Comparison of ENCODE assay signal across 8 cellular contexts in the genomic region with DNA sequence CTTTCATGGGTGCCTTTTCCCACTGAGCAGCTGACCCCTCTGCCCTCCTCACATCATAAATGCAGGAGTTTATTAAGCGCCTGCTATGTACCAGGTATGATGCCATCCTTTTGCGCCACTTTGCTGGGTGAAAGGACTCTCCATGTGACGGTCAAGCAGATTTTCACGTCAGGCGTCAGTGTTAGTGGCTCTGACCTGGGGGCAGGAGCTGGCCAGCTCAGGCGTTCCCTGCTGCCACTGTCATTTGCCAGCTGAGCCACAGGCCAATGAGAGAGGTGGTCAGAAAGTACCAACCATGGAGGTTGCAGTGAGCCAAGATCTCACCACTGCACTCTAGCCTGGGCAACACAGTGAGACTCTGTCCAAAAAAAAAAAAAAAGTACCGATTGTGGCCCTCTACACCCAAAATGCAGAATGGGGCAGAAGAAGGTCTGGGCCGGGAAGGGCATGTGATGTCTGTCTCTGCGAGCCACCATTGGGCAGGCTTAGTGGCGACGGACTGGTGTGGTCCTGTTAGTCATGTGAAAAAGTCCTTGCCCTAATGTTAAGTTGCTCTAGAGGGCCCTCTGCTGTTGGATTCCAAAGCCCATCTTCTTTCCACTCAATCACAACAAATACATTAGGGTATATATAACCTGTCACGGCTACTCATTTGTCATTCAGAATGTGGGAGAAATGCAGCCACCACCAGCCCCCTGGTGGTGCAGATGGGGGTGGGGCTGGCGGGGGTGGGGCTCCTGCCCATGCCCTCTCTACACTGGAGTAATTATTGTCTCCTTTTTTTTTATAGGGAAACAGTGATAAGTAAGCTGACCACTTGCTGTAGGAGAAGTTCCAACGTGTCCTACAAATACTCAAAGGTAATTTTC. TPM values are rescaled to one million over a fixed set of nuclear protein-coding genes. Genes with fewer than 3 reads are reported as not detected.
DNase-seq lines count a peak whose midpoint lies in the region; ATAC-seq, FAIRE-seq and TF ChIP-seq lines count a peak whose summit lies in the region.

No MANE protein-coding gene starts in this region.

- H3K9ac ChIP-seq in endothelial cell of umbilical vein (replicated peaks; ENCODE audit: extremely low read depth, insufficient read depth, low read length) = no peak overlapping the region

- H2AFZ ChIP-seq in PC-9 (no peak overlapping the region), endothelial cell of umbilical vein (ENCODE audit: low read depth, low read length) (no peak overlapping the region)

- no peaks in the 10 kb centered on the region for H3F3A ChIP-seq in PC-9 (ENCODE audit: insufficient read depth, low read depth)

- peak; percentile 26 for ATAC-seq in sciatic nerve

- TF ChIP-seq POLR2A in endothelial cell of umbilical vein (IDR thresholded peaks at IDR 0.05; ENCODE audit: low read depth, low read length) = no peak

- H3K27ac ChIP-seq in C4-2B = no peak overlapping the region
- no peak overlapping the region for H3K27ac ChIP-seq in PC-9
- no peak overlapping the region for H3K27ac ChIP-seq in endothelial cell of umbilical vein (ENCODE audit: insufficient read depth, low read depth, low read length)
- no peak overlapping the region for H3K27ac ChIP-seq in effector memory CD4-positive, alpha-beta T cell (ENCODE audit: insufficient read depth, low read length, poor library complexity, severe bottlenecking)

- TF ChIP-seq CTCF in C4-2B (conservative IDR thresholded peaks at IDR 0.05) (peak; percentile 55), PC-9 (conservative IDR thresholded peaks at IDR 0.05) (peak; percentile 45; the same call in 1 of the 2 replicates), endothelial cell of umbilical vein (IDR thresholded peaks at IDR 0.05; ENCODE audit: extremely low read depth in 1 of 2, insufficient read depth in 1 of 2, low read depth in 1 of 2, low read length in 2 of 2) (peak; percentile 41 to 59)

- POLR2A ChIA-PET in PC-9 (lab: Charles Lee; ENCODE audit: unreplicated experiment) = no interaction called here
- POLR2A ChIA-PET in endothelial cell of umbilical vein (lab: Charles Lee) = no interaction called here

- peaks cover 7% of the 10 kb centered on the region; the same call in 1 of the 2 replicates for H3K36me3 ChIP-seq in PC-9 (ENCODE audit: low read depth)
- H3K36me3 ChIP-seq in endothelial cell of umbilical vein (ENCODE audit: control insufficient read depth in 2 of 2, extremely low read depth in 1 of 2, insufficient read depth in 2 of 2, low read length in 2 of 2) = peaks cover 0 to 5% of the 10 kb centered on the region in 2 experiments
- peaks cover 33% of the 10 kb centered on the region for H3K36me3 ChIP-seq in effector memory CD4-positive, alpha-beta T cell (ENCODE audit: control insufficient read depth, insufficient read depth, low read length)

- no TSS peak for BruUV-seq in PC-9 (replicated peaks; lab: Mats Ljungman, UMichigan)
- no TSS peak for BruUV-seq in endothelial cell of umbilical vein (replicated peaks; lab: Mats Ljungman, UMichigan)

- DNase-seq in GM18507 (ENCODE audit: extremely low spot score, insufficient read length, low read depth) (no peak), PC-9 (no peak), endothelial cell of umbilical vein (ENCODE audit: low read depth, low spot score) (peak; percentile 40), sciatic nerve (ENCODE audit: low spot score) (peak; percentile 45), GF-D8 (lab: John Stamatoyannopoulos, UW) (no peak), DMS153 (lab: John Stamatoyannopoulos, UW) (no peak)
- no peak for DNase-seq in effector memory CD4-positive, alpha-beta T cell

- dilution Hi-C loops in endothelial cell of umbilical vein (cut with MboI; ENCODE audit: extremely low pct_ligation_motif_present, low sequenced_read_pairs) = no loop called here

- H3K79me2 ChIP-seq in PC-9 (ENCODE audit: low read depth) (no peaks in the 10 kb centered on the region), endothelial cell of umbilical vein (ENCODE audit: control insufficient read depth, insufficient read depth, low read length) (no peaks in the 10 kb centered on the region)

- FAIRE-seq in GM18507 (lab: Jason Lieb, UNC) (peak; percentile 33), endothelial cell of umbilical vein (lab: Jason Lieb, UNC) (peak; percentile 79)

- H3K4me3 ChIP-seq in PC-9 (no peak overlapping the region), endothelial cell of umbilical vein (replicated peaks in 1 of 3; ENCODE audit: insufficient read depth in 1 of 3, low read depth in 1 of 3, low read length in 3 of 3) (no peak overlapping the region)
- no peak overlapping the region for H3K4me3 ChIP-seq in effector memory CD4-positive, alpha-beta T cell (ENCODE audit: insufficient read depth, low read depth, low read length, poor library complexity, severe bottlenecking)

- H3K27me3 ChIP-seq in PC-9 (ENCODE audit: insufficient read depth, low read depth) (no peaks in the 10 kb centered on the region), endothelial cell of umbilical vein (ENCODE audit: control insufficient read depth in 2 of 2, insufficient read depth in 2 of 2, low read length in 2 of 2) (no peaks in the 10 kb centered on the region)
- H3K27me3 ChIP-seq in effector memory CD4-positive, alpha-beta T cell (replicated peaks; ENCODE audit: control insufficient read depth, insufficient read depth, low read length, poor library complexity, severe bottlenecking) = no peaks in the 10 kb centered on the region

- no peaks in the 10 kb centered on the region for H4K20me1 ChIP-seq in PC-9 (ENCODE audit: insufficient read depth)
- H4K20me1 ChIP-seq in endothelial cell of umbilical vein (replicated peaks; ENCODE audit: control insufficient read depth, extremely low read depth, insufficient read depth, low read length) = no peaks in the 10 kb centered on the region

- intact Hi-C loops in PC-9 (cut with micrococcal nuclease; ENCODE audit: unreplicated experiment) = no loop called here
- intact Hi-C loops in endothelial cell of umbilical vein (cut with micrococcal nuclease) = loop anchor here (1.0 to 10.0 kb wide), 3 partner anchors 240 to 411 kb away; a partner anchor contains a TSS
- intact Hi-C loops in sciatic nerve (cut with DNase I) = no loop called here

- H3K9me1 ChIP-seq in endothelial cell of umbilical vein (replicated peaks; ENCODE audit: control insufficient read depth, extremely low read depth, insufficient read depth, low read length) = no peaks in the 10 kb centered on the region

- CTCF ChIA-PET in PC-9 (lab: Charles Lee) (no interaction called here), endothelial cell of umbilical vein (lab: Charles Lee) (interaction anchor here (0.6 to 7.0 kb wide), 4 partner anchors 10 to 470 kb away, joined by 3 to 53 read pairs (median 4); no protein-coding TSS in a partner anchor)

- H3K4me2 ChIP-seq in PC-9 = no peak overlapping the region
- no peak overlapping the region for H3K4me2 ChIP-seq in endothelial cell of umbilical vein (ENCODE audit: insufficient read depth, low read length)

- H3K4me1 ChIP-seq in PC-9 (replicated peaks; ENCODE audit: insufficient read depth) = no peaks in the 10 kb centered on the region
- H3K4me1 ChIP-seq in endothelial cell of umbilical vein (ENCODE audit: control insufficient read depth, extremely low read depth, insufficient read depth, low read length) = no peaks in the 10 kb centered on the region
- no peaks in the 10 kb centered on the region for H3K4me1 ChIP-seq in effector memory CD4-positive, alpha-beta T cell (ENCODE audit: control insufficient read depth, insufficient read depth, low read length, poor library complexity, severe bottlenecking)

- no peaks in the 10 kb centered on the region for H3K9me2 ChIP-seq in PC-9 (ENCODE audit: insufficient read depth)

- H3K9me3 ChIP-seq in PC-9 (ENCODE audit: insufficient read depth, low read depth) (no peaks in the 10 kb centered on the region), endothelial cell of umbilical vein (replicated peaks; ENCODE audit: control insufficient read depth, insufficient read depth, low read length) (no peaks in the 10 kb centered on the region)
- H3K9me3 ChIP-seq in effector memory CD4-positive, alpha-beta T cell (ENCODE audit: control insufficient read depth, low read length) = no peaks in the 10 kb centered on the region

TF ChIP-seq in endothelial cell of umbilical vein, 7 proteins besides CTCF, POLR2A, EP300 and RAD21:
- no peak for TF ChIP-seq GATA2 (IDR thresholded peaks at IDR 0.05; ENCODE audit: insufficient read depth, insufficient read length, low read depth, low read length)
- TF ChIP-seq, protein P1, sequence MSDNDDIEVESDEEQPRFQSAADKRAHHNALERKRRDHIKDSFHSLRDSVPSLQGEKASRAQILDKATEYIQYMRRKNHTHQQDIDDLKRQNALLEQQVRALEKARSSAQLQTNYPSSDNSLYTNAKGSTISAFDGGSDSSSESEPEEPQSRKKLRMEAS (IDR thresholded peaks at IDR 0.05; ENCODE audit: insufficient read depth, insufficient read length) = no peak
- TF ChIP-seq EZH2 (IDR thresholded peaks at IDR 0.05; ENCODE audit: borderline replicate concordance, low read depth, low read length, severe bottlenecking) = no peak
- no peak for TF ChIP-seq POLR2AphosphoS5 (IDR thresholded peaks at IDR 0.05; ENCODE audit: insufficient read depth, low read depth, low read length)
- no peak for TF ChIP-seq FOS (IDR thresholded peaks at IDR 0.05; ENCODE audit: borderline replicate concordance, insufficient read depth, low read length)
- no peak for TF ChIP-seq JUN (IDR thresholded peaks at IDR 0.05; ENCODE audit: borderline replicate concordance, insufficient read depth, insufficient read length, low read depth)
- no peak for TF ChIP-seq MYC (IDR thresholded peaks at IDR 0.05; ENCODE audit: low read depth, low read length)

RNA-seq across cellular contexts. Expression of a gene that starts 18.4 kb away (rescaled TPM):
- total RNA-seq in PC-9 (2021) (0.25 TPM in 1 of 2 replicates, not detected in the other), endothelial cell of umbilical vein (not detected in 2 replicates), sciatic nerve (1.1 TPM)
- 0.04 TPM in 1 of 2 replicates, not detected in the other for polyA plus RNA-seq in endothelial cell of umbilical vein
- not detected in 2 replicates for polyA plus RNA-seq in endothelial cell of umbilical vein (2011; cell fraction: cytosol; rRNA removed)
- 0.17 and 0.20 TPM in 2 replicates for polyA plus RNA-seq in endothelial cell of umbilical vein (2011; cell fraction: nucleus; rRNA removed)
- polyA plus RNA-seq in endothelial cell of umbilical vein (2012) = not detected in 2 replicates
- 0.08 TPM in 1 of 2 replicates, not detected in the other for polyA minus RNA-seq in endothelial cell of umbilical vein
- not detected for polyA minus RNA-seq in endothelial cell of umbilical vein (2011; cell fraction: cytosol; rRNA and poly(A)+ RNA removed)
- 0.19 and 0.82 TPM in 2 replicates for polyA minus RNA-seq in endothelial cell of umbilical vein (2011; cell fraction: nucleus; rRNA and poly(A)+ RNA removed)

Comparison
In these comparisons a context has a peak if more than half of its experiments do, and no peak if none do; other contexts are left out.
1. DNase-seq: peak in endothelial cell of umbilical vein (single experiment) and sciatic nerve (single experiment); none in GM18507 (single experiment), PC-9 (0 of 2), GF-D8 (single experiment), DMS153 (single experiment) and effector memory CD4-positive, alpha-beta T cell (0 of 3).
2. Peak in every context shown above with its lines, with median percentiles within 50 percentile points of each other: CTCF ChIP-seq.